In genomic region chr2:23248667-23249066, GRCh38 we compare ENCODE assay signal across 25 cellular contexts.
A peak's percentile ranks its signal among the peaks of the same experiment; 100 is the strongest.
DNase-seq lines count a peak whose midpoint lies in the region; ATAC-seq, FAIRE-seq and TF ChIP-seq lines count a peak whose summit lies in the region.
"Had no signal": no experiment of that assay in that cellular context is flagged by ENCODE, and none has a peak within 500 bp of the region (broad histone marks: within the 10 kb centered on the region; RNA-seq: fewer than 3 reads in every experiment).

No MANE protein-coding gene starts in this region.

- H3K14ac ChIP-seq in mesenchymal stem cell (ENCODE audit: low read length in 2 of 2), result no peak overlapping the region

- H2BK120ac ChIP-seq in mesenchymal stem cell (ENCODE audit: low read depth, low read length), result no peak overlapping the region

- no peak for TF ChIP-seq EP300 in HepG2 (IDR thresholded peaks at IDR 0.05; ENCODE audit: low read depth in 2 of 2, low read length in 2 of 2)
- TF ChIP-seq EP300 in HepG2 (CRISPR knock-in tag; IDR thresholded peaks at IDR 0.05; ENCODE audit: borderline replicate concordance), result no peak

- H2AFZ ChIP-seq in HepG2 (ENCODE audit: low read length), result no peak overlapping the region
- no peak overlapping the region for H2AFZ ChIP-seq in mesenchymal stem cell (ENCODE audit: low read depth, low read length)

- FAIRE-seq in HepG2 (lab: Jason Lieb, UNC), result no peak
- FAIRE-seq: A204.1, GM12878, GM12892, GM18507 had no signal

- in situ Hi-C loops in HepG2 (cut with HindIII; ENCODE audit: extremely low pct_ligation_motif_present, low pct_unique_long_range_greater_than_20kb), result no loop called here

- H3K9ac ChIP-seq in HepG2 (ENCODE audit: insufficient read depth, low read depth, low read length) (no peak overlapping the region), mesenchymal stem cell (ENCODE audit: low read length) (peak overlapping the region; percentile 35)
- H3K9ac ChIP-seq: BLaER1 had no signal

- TF ChIP-seq RAD21 in HepG2 (CRISPR knock-in tag; IDR thresholded peaks at IDR 0.05), result no peak

- TF ChIP-seq POLR2A in right lobe of liver (IDR thresholded peaks at IDR 0.05) (no peak), HepG2 (IDR thresholded peaks at IDR 0.05; ENCODE audit: insufficient read depth in 1 of 2, low read depth in 2 of 2, low read length in 2 of 2) (no peak)

- H3K36me3 ChIP-seq in right lobe of liver, result no peaks in the 10 kb centered on the region
- no peaks in the 10 kb centered on the region for H3K36me3 ChIP-seq in HepG2 (replicated peaks in 1 of 2; ENCODE audit: control insufficient read depth in 1 of 2, insufficient read depth in 2 of 2, low read length in 2 of 2)
- H3K36me3 ChIP-seq in mesenchymal stem cell (ENCODE audit: control insufficient read depth in 1 of 2, insufficient read depth in 2 of 2, low read depth in 1 of 2, low read length in 2 of 2), result no peaks in the 10 kb centered on the region
- H3K36me3 ChIP-seq: BE2C, BLaER1 had no signal

- no peak overlapping the region for H3K4me2 ChIP-seq in HepG2 (ENCODE audit: low read depth, low read length)
- no peak overlapping the region for H3K4me2 ChIP-seq in mesenchymal stem cell (ENCODE audit: low read length, poor library complexity, severe bottlenecking)
- H3K4me2 ChIP-seq: BLaER1 had no signal

- no peak overlapping the region for H3K4ac ChIP-seq in mesenchymal stem cell (ENCODE audit: low read depth in 1 of 2, low read length in 2 of 2)

- H3K27me3 ChIP-seq in right lobe of liver, result no peaks in the 10 kb centered on the region
- H3K27me3 ChIP-seq in HepG2 (ENCODE audit: control insufficient read depth in 1 of 2, insufficient read depth in 2 of 2, low read length in 2 of 2), result peaks cover 0 to 1% of the 10 kb centered on the region in 2 experiments; a peak in 1 of 5 replicates
- H3K27me3 ChIP-seq in mesenchymal stem cell (ENCODE audit: control insufficient read depth in 1 of 2, insufficient read depth in 1 of 2, low read length in 2 of 2), result no peaks in the 10 kb centered on the region
- H3K27me3 ChIP-seq: BE2C, BLaER1 had no signal

- H3K79me1 ChIP-seq in mesenchymal stem cell (replicated peaks; ENCODE audit: low read length, poor library complexity, severe bottlenecking), result no peaks in the 10 kb centered on the region

- no peak overlapping the region for H3K23ac ChIP-seq in mesenchymal stem cell (ENCODE audit: low read length in 2 of 2)

- H2BK15ac ChIP-seq in mesenchymal stem cell (ENCODE audit: low read depth, poor library complexity, severe bottlenecking), result no peak overlapping the region

- H3K9me3 ChIP-seq in right lobe of liver (no peaks in the 10 kb centered on the region), HepG2 (ENCODE audit: low read length) (no peaks in the 10 kb centered on the region), mesenchymal stem cell (ENCODE audit: control insufficient read depth, low read length) (no peaks in the 10 kb centered on the region)
- H3K9me3 ChIP-seq: BE2C, BLaER1 had no signal

- H4K91ac ChIP-seq in mesenchymal stem cell (ENCODE audit: low read length), result no peak overlapping the region

- H3K27ac ChIP-seq in right lobe of liver (peak overlapping the region in 2 of 3 donors; percentile 69 to 83), HepG2 (ENCODE audit: extremely low read length, insufficient read depth, low read length) (no peak overlapping the region), VCaP (peak overlapping the region; percentile 67; the same call in 1 of the 2 replicates), mesenchymal stem cell (ENCODE audit: low read length, poor library complexity, severe bottlenecking) (no peak overlapping the region)
- H3K27ac ChIP-seq: BLaER1 had no signal

- H4K20me1 ChIP-seq in HepG2 (ENCODE audit: insufficient read depth, low read length), result no peaks in the 10 kb centered on the region
- H4K20me1 ChIP-seq: BLaER1 had no signal

- no TSS peak for BruUV-seq in HepG2 (replicated peaks; lab: Mats Ljungman, UMichigan)

- no peak overlapping the region for H2BK5ac ChIP-seq in mesenchymal stem cell (ENCODE audit: low read depth, low read length, poor library complexity, severe bottlenecking)

- TF ChIP-seq CTCF in right lobe of liver (IDR thresholded peaks at IDR 0.05), result no peak
- no peak for TF ChIP-seq CTCF in HepG2 (CRISPR knock-in tag; IDR thresholded peaks at IDR 0.05)
- TF ChIP-seq CTCF in VCaP (conservative IDR thresholded peaks at IDR 0.05), result no peak

- CTCF ChIA-PET in HepG2 (lab: Yijun Ruan, JAX; ENCODE audit: low intra/inter-chr PET ratio, low total read pairs), result no interaction called here

- WGBS in right lobe of liver (ENCODE audit: insufficient coverage, low coverage, low lambda C conversion rate, missing lambda C conversion rate), result 33% methylated on average over 1 of the region's 1 CpG
- WGBS in HepG2 (ENCODE audit: low lambda C conversion rate), result 0% methylated on average over 1 of the region's 1 CpG
- WGBS in mesenchymal stem cell, result no CpG with 5 or more reads among the region's 1 CpG

- H3K4me3 ChIP-seq in right lobe of liver (no peak overlapping the region), HepG2 (replicated peaks in 1 of 3; ENCODE audit: insufficient read depth in 1 of 3, low read depth in 2 of 3, low read length in 3 of 3) (no peak overlapping the region), mesenchymal stem cell (ENCODE audit: insufficient read depth in 1 of 2, low read depth in 1 of 2, low read length in 2 of 2) (no peak overlapping the region)
- H3K4me3 ChIP-seq: BLaER1, GM12878 had no signal

- intact Hi-C loops in right lobe of liver (cut with DNase I) (no loop called here), HepG2 (cut with micrococcal nuclease; ENCODE audit: unreplicated experiment) (no loop called here)

- no peaks in the 10 kb centered on the region for H3K79me2 ChIP-seq in HepG2 (ENCODE audit: insufficient read depth, low read length)

- no peak overlapping the region for H2BK12ac ChIP-seq in mesenchymal stem cell (ENCODE audit: low read length in 2 of 2)

- no peak overlapping the region for H2AK5ac ChIP-seq in mesenchymal stem cell (ENCODE audit: low read length, severe bottlenecking)

- peaks cover 0 to 46% (median 20%) of the 10 kb centered on the region in 4 donors for H3K4me1 ChIP-seq in right lobe of liver
- H3K4me1 ChIP-seq in HepG2 (ENCODE audit: insufficient read depth, low read length), result no peaks in the 10 kb centered on the region
- no peaks in the 10 kb centered on the region for H3K4me1 ChIP-seq in mesenchymal stem cell (ENCODE audit: control insufficient read depth, insufficient read depth, low read depth, low read length)
- H3K4me1 ChIP-seq: BE2C, BLaER1 had no signal

- no peak overlapping the region for H3K18ac ChIP-seq in mesenchymal stem cell (ENCODE audit: low read depth in 1 of 2, low read length in 2 of 2)

- DNase-seq in right lobe of liver (peak in 1 of 3 donors; percentile 63), HepG2 (ENCODE audit: low spot score) (no peak), mesenchymal stem cell (no peak), iPS-NIHi7 (ENCODE audit: extremely low spot score) (no peak), NCI-H1105 (lab: John Stamatoyannopoulos, UW) (no peak)
- DNase-seq: 8988T; ACHN; BE2C; CD4-positive, alpha-beta memory T cell; CD4-positive, CD25-positive, alpha-beta regulatory T cell; CD8-positive, alpha-beta memory T cell; COR-L47; DMS 273 treated with DMSO at 0.1 percent for 48 hours; DMS153; DMS53; DMS79; DND-41; EL; GDM1 had no signal

- POLR2A ChIA-PET in HepG2 (lab: Yijun Ruan, JAX), result no interaction called here

- H4K8ac ChIP-seq in mesenchymal stem cell (ENCODE audit: low read length), result no peak overlapping the region

- ATAC-seq in right lobe of liver, result peak; percentile 36 to 45 (median 41)
- ATAC-seq in HepG2, result no peak
- ATAC-seq: GM12878 had no signal

TF ChIP-seq in HepG2, 621 proteins besides CTCF, POLR2A, EP300 and RAD21:
- TF ChIP-seq TBX2 (CRISPR knock-in tag; IDR thresholded peaks at IDR 0.05; ENCODE audit: borderline replicate concordance), result no peak
- TF ChIP-seq FOXM1 (CRISPR knock-in tag; IDR thresholded peaks at IDR 0.05), result no peak
- no peak for TF ChIP-seq RFX1 (IDR thresholded peaks at IDR 0.05)
- TF ChIP-seq MBNL3 (CRISPR knock-in tag; conservative IDR thresholded peaks at IDR 0.05), result no peak
- TF ChIP-seq BORCS8-MEF2B (CRISPR knock-in tag; IDR thresholded peaks at IDR 0.05), result no peak
- TF ChIP-seq SPEN (CRISPR knock-in tag; IDR thresholded peaks at IDR 0.05; ENCODE audit: low read depth), result no peak
- TF ChIP-seq PCBP2 (optimal IDR thresholded peaks at IDR 0.05; ENCODE audit: low read depth, low read length, poor library complexity, severe bottlenecking), result no peak
- no peak for TF ChIP-seq ZNF562 (CRISPR knock-in tag; IDR thresholded peaks at IDR 0.05; ENCODE audit: borderline replicate concordance)
- TF ChIP-seq HNRNPH1 (optimal IDR thresholded peaks at IDR 0.05; ENCODE audit: low read depth, low read length), result no peak
- no peak for TF ChIP-seq BCL6 (CRISPR knock-in tag; IDR thresholded peaks at IDR 0.05)
- no peak for TF ChIP-seq RORA (CRISPR knock-in tag; IDR thresholded peaks at IDR 0.05)
- no peak for TF ChIP-seq ZNF180 (CRISPR knock-in tag; IDR thresholded peaks at IDR 0.05; ENCODE audit: borderline replicate concordance, low read depth)
- no peak for TF ChIP-seq ZNF264 (CRISPR knock-in tag; IDR thresholded peaks at IDR 0.05)
- no peak for TF ChIP-seq ZSCAN22 (CRISPR knock-in tag; IDR thresholded peaks at IDR 0.05)
- no peak for TF ChIP-seq TFDP1 (CRISPR knock-in tag; IDR thresholded peaks at IDR 0.05; ENCODE audit: borderline replicate concordance)
- TF ChIP-seq U2AF1 (optimal IDR thresholded peaks at IDR 0.05; ENCODE audit: low read depth, low read length), result no peak

Comparison
In these comparisons a context has a peak if more than half of its experiments do, and no peak if none do; other contexts are left out.
1. H3K27ac ChIP-seq: peak in right lobe of liver (2 of 3) and VCaP (single experiment); none in HepG2 (single experiment) and mesenchymal stem cell (single experiment).